In genomic region chr20:51910202-51911050, GRCh38 we compare ENCODE assay signal across 11 cellular contexts.
A peak's percentile ranks its signal among the peaks of the same experiment; 100 is the strongest.
DNase-seq lines count a peak whose midpoint lies in the region; ATAC-seq and TF ChIP-seq lines count a peak whose summit lies in the region.
"Had no signal": no experiment of that assay in that cellular context is flagged by ENCODE, and none has a peak within 500 bp of the region (broad histone marks: within the 10 kb centered on the region; RNA-seq: fewer than 3 reads in every experiment).

No MANE protein-coding gene starts in this region.

- H3K56ac ChIP-seq in H9 (ENCODE audit: insufficient read length, low read depth, low read length) = no peak overlapping the region

- TF ChIP-seq CTCF in H9 (conservative IDR thresholded peaks at IDR 0.05) (no peak), glutamatergic neuron (IDR thresholded peaks at IDR 0.05; ENCODE audit: partially characterized antibody, unreplicated experiment) (no peak)

- H3K4me1 ChIP-seq in H9 (ENCODE audit: insufficient read depth, low read length) (no peaks in the 10 kb centered on the region), skeletal muscle satellite cell (ENCODE audit: control insufficient read depth, insufficient read depth, low read length) (peaks cover 10% of the 10 kb centered on the region)
- H3K4me1 ChIP-seq: ascending aorta, gastrocnemius medialis had no signal

- H3K4me3 Mint-ChIP-seq in H9 (no peak overlapping the region), glutamatergic neuron (ENCODE audit: unreplicated experiment) (peak overlapping the region; percentile 25)
- H3K4me3 Mint-ChIP-seq: stimulated activated naive CD8-positive, alpha-beta T cell treated with anti-CD3 and anti-CD28 coated beads, Interleukin-15, Interleukin-2, amounts not matched to agents 100 ng/mL and 50 ng/mL, for 24 hours had no signal

- WGBS in H9 (ENCODE audit: extremely low coverage, insufficient read length, low lambda C conversion rate) = no CpG with 5 or more reads among the region's 9 CpGs

- H3K36me3 ChIP-seq in skeletal muscle satellite cell (ENCODE audit: insufficient read depth, low read length) = no peaks in the 10 kb centered on the region
- H3K36me3 ChIP-seq: ascending aorta, gastrocnemius medialis had no signal

- no peak overlapping the region for H2BK12ac ChIP-seq in H9 (ENCODE audit: insufficient read length, low read depth, low read length)

- H3T11ph ChIP-seq in H9 (ENCODE audit: low read length) = no peak overlapping the region

- H3K9me3 Mint-ChIP-seq in H9 (no peaks in the 10 kb centered on the region; a peak in 1 of 5 replicates), glutamatergic neuron (ENCODE audit: unreplicated experiment) (peaks cover 2% of the 10 kb centered on the region)
- H3K9me3 Mint-ChIP-seq: stimulated activated naive CD8-positive, alpha-beta T cell treated with anti-CD3 and anti-CD28 coated beads, Interleukin-15, Interleukin-2, amounts not matched to agents 100 ng/mL and 50 ng/mL, for 24 hours had no signal

- H2BK20ac ChIP-seq in H9 (ENCODE audit: low read depth, low read length, poor library complexity, severe bottlenecking) = no peak overlapping the region

- no peaks in the 10 kb centered on the region for H3K9me3 ChIP-seq in H9 (ENCODE audit: control insufficient read depth, low read depth, low read length)
- H3K9me3 ChIP-seq in skeletal muscle satellite cell (replicated peaks; ENCODE audit: low read length) = no peaks in the 10 kb centered on the region
- H3K9me3 ChIP-seq: ascending aorta, gastrocnemius medialis had no signal

- H3K36me3 Mint-ChIP-seq in H9 (ENCODE audit: insufficient read depth in 1 of 3, low read depth in 3 of 3) (no peaks in the 10 kb centered on the region), glutamatergic neuron (ENCODE audit: unreplicated experiment) (no peaks in the 10 kb centered on the region)

- no peaks in the 10 kb centered on the region for H3K27me3 Mint-ChIP-seq in H9 (ENCODE audit: low read depth)
- H3K27me3 Mint-ChIP-seq in glutamatergic neuron (ENCODE audit: unreplicated experiment) = peaks cover 9% of the 10 kb centered on the region

- H3K23me2 ChIP-seq in H9 (ENCODE audit: insufficient read length, low read depth, low read length, poor library complexity, severe bottlenecking) = no peaks in the 10 kb centered on the region

- H2AFZ ChIP-seq in H9 (ENCODE audit: low read length) = no peak overlapping the region

- intact Hi-C loops in Right ventricle myocardium inferior (cut with DNase I) = no loop called here

- H3K27ac Mint-ChIP-seq in H9 = peak overlapping the region in 2 of 3 experiments; percentile 26 to 47; a peak in 3 of 7 replicates
- no peak overlapping the region for H3K27ac Mint-ChIP-seq in glutamatergic neuron (ENCODE audit: unreplicated experiment)
- H3K27ac Mint-ChIP-seq: stimulated activated naive CD8-positive, alpha-beta T cell treated with anti-CD3 and anti-CD28 coated beads, Interleukin-15, Interleukin-2, amounts not matched to agents 100 ng/mL and 50 ng/mL, for 24 hours had no signal

- no peak overlapping the region for H3K4ac ChIP-seq in H9 (ENCODE audit: low read depth, low read length)

- H3K4me2 ChIP-seq in H9 (ENCODE audit: insufficient read depth, insufficient read length, low read length) (peak overlapping the region; percentile 48), skeletal muscle satellite cell (ENCODE audit: low read length) (peak overlapping the region; percentile 7)

- H3K23ac ChIP-seq in H9 (ENCODE audit: insufficient read length, low read depth, low read length) = no peak overlapping the region

- H3K14ac ChIP-seq in H9 (ENCODE audit: insufficient read depth, low read length) = no peak overlapping the region

- no peak overlapping the region for H2BK15ac ChIP-seq in H9 (ENCODE audit: low read depth, low read length)

- ATAC-seq in HG03442 (IDR thresholded peaks at IDR 0.05; ENCODE audit: unreplicated experiment) (no peak), Right ventricle myocardium inferior (no peak), GM19395 (IDR thresholded peaks at IDR 0.05; ENCODE audit: unreplicated experiment) (no peak)
- ATAC-seq: gastrocnemius medialis had no signal

- H3K79me2 ChIP-seq in H9 (ENCODE audit: insufficient read depth, low read length) = no peaks in the 10 kb centered on the region

- in situ Hi-C loops in SK-MEL-5 (cut with HindIII; ENCODE audit: low pct_unique_long_range_greater_than_20kb, low sequenced_read_pairs) = no loop called here

- H3K9ac ChIP-seq in H9 (ENCODE audit: extremely low read depth, insufficient read length, low read length) = no peak overlapping the region
- no peak overlapping the region for H3K9ac ChIP-seq in skeletal muscle satellite cell (ENCODE audit: low read depth, low read length)

- H2BK5ac ChIP-seq in H9 (ENCODE audit: insufficient read length, low read length) = no peak overlapping the region

- H2AK5ac ChIP-seq in H9 (ENCODE audit: insufficient read length, low read length) = no peak overlapping the region

- H3K79me1 ChIP-seq in H9 (ENCODE audit: insufficient read depth, low read depth, low read length, poor library complexity, severe bottlenecking) = no peaks in the 10 kb centered on the region

- DNase-seq in H9 (no peak), SK-MEL-5 (ENCODE audit: low read depth, low spot score) (peak; percentile 69), glutamatergic neuron (no peak), Right ventricle myocardium inferior (ENCODE audit: missing footprints) (no peak)
- DNase-seq: gastrocnemius medialis, SHP77 treated with DMSO at 0.1 percent for 48 hours had no signal

- no peak overlapping the region for H4K5ac ChIP-seq in H9 (ENCODE audit: insufficient read length, low read depth, low read length)

- no peak overlapping the region for H4K8ac ChIP-seq in H9 (replicated peaks; ENCODE audit: insufficient read length, low read depth, low read length)

- no peaks in the 10 kb centered on the region for H4K20me1 ChIP-seq in H9 (ENCODE audit: control insufficient read depth, insufficient read depth, insufficient read length)

- H3K27me3 ChIP-seq in H9 (ENCODE audit: insufficient read depth, low read length) = no peaks in the 10 kb centered on the region
- H3K27me3 ChIP-seq in skeletal muscle satellite cell (ENCODE audit: control insufficient read depth, insufficient read depth, low read length) = peaks cover 19% of the 10 kb centered on the region
- H3K27me3 ChIP-seq: ascending aorta, gastrocnemius medialis had no signal

- peaks cover 31 to 40% of the 10 kb centered on the region in 2 experiments for H3K4me1 Mint-ChIP-seq in H9
- H3K4me1 Mint-ChIP-seq in glutamatergic neuron (ENCODE audit: low read depth, unreplicated experiment) = peaks cover 8% of the 10 kb centered on the region

- H4K91ac ChIP-seq in H9 (ENCODE audit: insufficient read length, low read depth, low read length) = no peak overlapping the region

- H2BK120ac ChIP-seq in H9 (ENCODE audit: low read depth, low read length, poor library complexity, severe bottlenecking) = no peak overlapping the region

- H3K27ac ChIP-seq in H9 (ENCODE audit: insufficient read length, low read depth, low read length) = no peak overlapping the region
- H3K27ac ChIP-seq: ascending aorta, gastrocnemius medialis had no signal

- H3K18ac ChIP-seq in H9 (ENCODE audit: insufficient read length, low read depth, low read length) = no peak overlapping the region

- H3K4me3 ChIP-seq in skeletal muscle satellite cell (ENCODE audit: low read length) = no peak overlapping the region
- H3K4me3 ChIP-seq: ascending aorta, gastrocnemius medialis had no signal
